In genomic region chr16:10297341-10298006, GRCh38 we compare ENCODE assay signal across 12 cellular contexts.
DNase-seq lines count a peak whose midpoint lies in the region; ATAC-seq and TF ChIP-seq lines count a peak whose summit lies in the region.
"Had no signal": no experiment of that assay in that cellular context is flagged by ENCODE, and none has a peak within 500 bp of the region (broad histone marks: within the 10 kb centered on the region; RNA-seq: fewer than 3 reads in every experiment).

No MANE protein-coding gene starts in this region.

- TF ChIP-seq EP300 in transverse colon (IDR thresholded peaks at IDR 0.05; ENCODE audit: low read depth), result no peak

- H3K4me1 ChIP-seq in transverse colon, result no peaks in the 10 kb centered on the region
- H3K4me1 ChIP-seq: esophagus squamous epithelium, pancreas, tibial nerve had no signal

- no peaks in the 10 kb centered on the region for H3K36me3 ChIP-seq in transverse colon
- no peaks in the 10 kb centered on the region for H3K36me3 ChIP-seq in MG63
- H3K36me3 ChIP-seq: esophagus squamous epithelium, pancreas, tibial nerve had no signal

- intact Hi-C loops in transverse colon (cut with DNase I; ENCODE audit: low total_unique reads), result no loop called here

- H3K9me3 ChIP-seq in transverse colon (no peaks in the 10 kb centered on the region), MG63 (no peaks in the 10 kb centered on the region)
- H3K9me3 ChIP-seq: pancreas had no signal

- 44 to 48% methylated on average over 13 of the region's 13 CpGs for WGBS in transverse colon (ENCODE audit: low coverage in 1 of 2), 2 donors

- no peak for TF ChIP-seq CTCF in transverse colon (IDR thresholded peaks at IDR 0.05)

- in situ Hi-C loops in transverse colon (cut with MboI; ENCODE audit: low pct_ligation_motif_present in 1 of 4, low pct_unique_long_range_greater_than_20kb in 1 of 4, low sequenced_read_pairs in 3 of 4), result no loop called here

- no peak for DNase-seq in activated CD4-positive, CD25-positive, alpha-beta regulatory T cell (lab: John Stamatoyannopoulos, UW)
- DNase-seq in transverse colon (peak; percentile 32), MG63 (no peak), NCI-H2081 treated with DMSO at 0.1 percent for 48 hours (lab: John Stamatoyannopoulos, UW) (no peak)
- DNase-seq in activated CD4-positive, alpha-beta T cell treated with anti-CD3 and anti-CD28 coated beads for 4 hours, result no peak
- DNase-seq: esophagus squamous epithelium had no signal

- ATAC-seq in activated CD4-positive, CD25-positive, alpha-beta regulatory T cell treated with anti-CD3 and anti-CD28 coated beads, Interleukin-2, amount 50 U/mL, for 24 hours, result peak; percentile 32 to 56
- peak; percentile 94 for ATAC-seq in HG03060 (IDR thresholded peaks at IDR 0.05; ENCODE audit: low read depth, unreplicated experiment)

- H3K27me3 ChIP-seq in transverse colon, result no peaks in the 10 kb centered on the region
- no peaks in the 10 kb centered on the region for H3K27me3 ChIP-seq in MG63
- H3K27me3 ChIP-seq: esophagus squamous epithelium, pancreas, tibial nerve had no signal

- H3K4me3 ChIP-seq in transverse colon (no peak overlapping the region), MG63 (no peak overlapping the region)
- H3K4me3 ChIP-seq: esophagus squamous epithelium, pancreas, tibial nerve had no signal

- peak overlapping the region in 2 of 4 donors; percentile 6 to 25 for H3K27ac ChIP-seq in transverse colon
- H3K27ac ChIP-seq: 22Rv1 had no signal

- peak; percentile 37; the same call in 1 of the 2 replicates for TF ChIP-seq POLR2A in Raji (IDR thresholded peaks at IDR 0.05; ENCODE audit: insufficient read depth, low read depth, low read length)
- TF ChIP-seq POLR2A in transverse colon (IDR thresholded peaks at IDR 0.05), result no peak
